Comparison of ENCODE assay signal across 16 cellular contexts in the genomic region with DNA sequence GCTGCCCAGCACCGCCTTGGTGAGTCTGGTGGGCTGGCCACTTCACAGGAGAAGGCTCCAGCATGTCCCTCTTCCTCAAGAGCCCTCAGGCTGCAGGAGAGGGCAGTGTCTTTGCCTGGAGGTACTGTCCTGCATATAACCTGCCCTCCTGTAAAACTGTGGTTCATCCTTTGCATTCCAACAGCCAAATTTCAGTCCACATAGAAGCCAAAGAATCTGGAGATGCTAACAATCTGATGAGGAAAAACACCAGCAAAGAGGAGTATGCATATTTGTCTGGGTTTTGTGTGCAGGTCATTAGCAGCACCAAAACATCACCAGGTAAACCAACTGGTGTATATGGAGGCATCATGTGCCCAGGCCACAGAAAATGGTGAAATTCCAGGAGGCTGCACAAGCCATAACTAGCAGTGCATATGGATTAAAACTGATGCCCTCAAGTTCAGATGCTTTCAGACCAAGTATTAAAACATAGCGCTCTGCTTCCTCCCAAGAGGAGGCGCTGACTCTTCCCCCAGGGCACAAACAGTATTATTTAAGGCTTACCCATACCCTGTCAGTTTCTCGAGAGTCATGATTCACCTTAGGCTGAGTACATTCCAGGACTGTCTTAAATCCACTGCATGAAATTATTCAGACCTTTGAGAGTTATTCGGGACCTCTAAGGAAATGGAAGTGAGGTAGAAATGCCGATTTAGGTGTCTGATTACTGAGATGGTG.
"Had no signal": no experiment of that assay in that cellular context is flagged by ENCODE, and none has a peak within 500 bp of the region (broad histone marks: within the 10 kb centered on the region; RNA-seq: fewer than 3 reads in every experiment).

No MANE protein-coding gene starts in this region.

- H3K4me1 ChIP-seq: heart left ventricle, left lung, transverse colon had no signal

- H3K27ac ChIP-seq: brain microvascular endothelial cell, heart left ventricle, left lung, transverse colon had no signal

- H3K27me3 ChIP-seq: brain microvascular endothelial cell had no signal

- H3K4me3 ChIP-seq: heart left ventricle, left lung, transverse colon had no signal

- H3K36me3 ChIP-seq: brain microvascular endothelial cell, heart left ventricle, left lung, transverse colon had no signal

- ATAC-seq: activated CD4-positive, CD25-positive, alpha-beta regulatory T cell treated with anti-CD3 and anti-CD28 coated beads, Interleukin-2, amount 50 U/mL, for 24 hours; activated CD8-positive, alpha-beta memory T cell treated with anti-CD3 and anti-CD28 coated beads, Interleukin-2, amount 10 ng/mL, durations not matched to agents 7 days and 5 days; activated naive CD4-positive, alpha-beta T cell treated with anti-CD3 and anti-CD28 coated beads, Interleukin-2, amount 50 U/mL, for 72 hours; heart left ventricle; left lung; natural killer cell; right cardiac atrium; stimulated activated naive B cell treated with anti-CD40 and anti-IgM and Interleukin-4, amounts not matched to agents 10 μg/mL and 1 μg/mL and 100 μg/mL, for 72 hours; T-helper 17 cell had no signal

- H3K9me3 ChIP-seq: heart left ventricle, left lung, transverse colon had no signal

- DNase-seq: activated CD8-positive, alpha-beta memory T cell treated with anti-CD3 and anti-CD28 coated beads, Interleukin-2, amount 10 ng/mL, durations not matched to agents 7 days and 5 days; activated effector memory CD4-positive, alpha-beta T cell treated with Interleukin-2 at 50 U/mL for 16 hours; activated T-cell treated with anti-CD3 and anti-CD28 coated beads, Interleukin-2, amount 50 U/mL, for 24 hours; amygdala; brain microvascular endothelial cell; foreskin melanocyte; heart left ventricle; left lung; natural killer cell; right cardiac atrium; small intestine; stimulated activated naive B cell treated with anti-CD40 and anti-IgM and Interleukin-4, amounts not matched to agents 10 μg/mL and 1 μg/mL and 100 μg/mL, for 72 hours; T-helper 17 cell; transverse colon had no signal
